In genomic region chr1:10685196-10685850, GRCh38 we compare ENCODE assay signal across 17 cellular contexts.
A peak's percentile ranks its signal among the peaks of the same experiment; 100 is the strongest.
DNase-seq lines count a peak whose midpoint lies in the region; ATAC-seq and TF ChIP-seq lines count a peak whose summit lies in the region.
"Had no signal": no experiment of that assay in that cellular context is flagged by ENCODE, and none has a peak within 500 bp of the region (broad histone marks: within the 10 kb centered on the region; RNA-seq: fewer than 3 reads in every experiment).

No MANE protein-coding gene starts in this region.

- no peak for DNase-seq in suprapubic skin (ENCODE audit: low spot score in 2 of 2)
- no peak for DNase-seq in NCI-H2029 treated with DMSO at 0.1 percent for 48 hours (lab: John Stamatoyannopoulos, UW)
- DNase-seq in NAMALWA (ENCODE audit: low spot score) = no peak
- DNase-seq in activated CD8-positive, alpha-beta memory T cell treated with anti-CD3 and anti-CD28 coated beads, Interleukin-2, amount 50 U/mL, for 48 hours = no peak
- DNase-seq: C1 segment of cervical spinal cord; DND-41; glutamatergic neuron; Kasumi-1; mucosa of descending colon; NCI-H1417 treated with DMSO at 0.1 percent for 48 hours; NCI-H446; stimulated activated CD4-positive, alpha-beta T cell treated with anti-CD3 and anti-CD28 coated beads, Interleukin-2, amount 100 ng/mL, for 24 hours had no signal

- WGBS in gastroesophageal sphincter (ENCODE audit: low coverage in 1 of 2), 2 donors = 66 to 70% methylated on average over 7 to 9 of the region's 15 CpGs
- 72% methylated on average over 13 of the region's 15 CpGs for WGBS in suprapubic skin

- TF ChIP-seq CTCF in VCaP (conservative IDR thresholded peaks at IDR 0.05) (no peak), gastroesophageal sphincter (IDR thresholded peaks at IDR 0.05) (no peak), suprapubic skin (IDR thresholded peaks at IDR 0.05) (no peak)

- no peak for TF ChIP-seq EP300 in gastroesophageal sphincter (IDR thresholded peaks at IDR 0.05)
- no peak for TF ChIP-seq EP300 in suprapubic skin (IDR thresholded peaks at IDR 0.05)

- H3K27me3 ChIP-seq in gastroesophageal sphincter = no peaks in the 10 kb centered on the region
- no peaks in the 10 kb centered on the region for H3K27me3 ChIP-seq in muscle layer of colon (ENCODE audit: control insufficient read depth in 1 of 2, insufficient read depth in 2 of 2, low read length in 2 of 2)
- H3K27me3 ChIP-seq in suprapubic skin = no peaks in the 10 kb centered on the region
- H3K27me3 ChIP-seq: testis had no signal

- no peaks in the 10 kb centered on the region for H3K36me3 ChIP-seq in gastroesophageal sphincter
- no peaks in the 10 kb centered on the region for H3K36me3 ChIP-seq in muscle layer of colon (ENCODE audit: insufficient read depth, low read length)
- H3K36me3 ChIP-seq in suprapubic skin = peaks cover 1% of the 10 kb centered on the region

- H3K9me3 ChIP-seq in gastroesophageal sphincter (no peaks in the 10 kb centered on the region), muscle layer of colon (ENCODE audit: low read length) (no peaks in the 10 kb centered on the region), suprapubic skin (no peaks in the 10 kb centered on the region)
- H3K9me3 ChIP-seq: mucosa of descending colon, testis had no signal

- peak overlapping the region; percentile 36 for H3K9ac ChIP-seq in muscle layer of colon (ENCODE audit: low read length)

- H3K4me3 ChIP-seq in gastroesophageal sphincter (no peak overlapping the region), muscle layer of colon (ENCODE audit: low read depth in 1 of 2, low read length in 2 of 2) (no peak overlapping the region), suprapubic skin (no peak overlapping the region)
- H3K4me3 ChIP-seq: mucosa of descending colon, testis had no signal

- no peak for TF ChIP-seq POLR2A in gastroesophageal sphincter (IDR thresholded peaks at IDR 0.05)
- no peak for TF ChIP-seq POLR2A in suprapubic skin (IDR thresholded peaks at IDR 0.05)

- ATAC-seq in gastroesophageal sphincter (no peak), HG03432 (IDR thresholded peaks at IDR 0.05; ENCODE audit: unreplicated experiment) (no peak)

- peak overlapping the region; percentile 98 for H3K27ac ChIP-seq in VCaP
- peak overlapping the region; percentile 73 to 95 (median 90) for H3K27ac ChIP-seq in gastroesophageal sphincter
- peak overlapping the region; percentile 96 for H3K27ac ChIP-seq in muscle layer of colon (ENCODE audit: low read depth, low read length)
- peak overlapping the region; percentile 77 for H3K27ac ChIP-seq in suprapubic skin
- H3K27ac ChIP-seq: testis had no signal

- peaks cover 10 to 100% (median 68%) of the 10 kb centered on the region in 3 donors for H3K4me1 ChIP-seq in gastroesophageal sphincter
- peaks cover 98% of the 10 kb centered on the region for H3K4me1 ChIP-seq in muscle layer of colon (ENCODE audit: insufficient read depth, low read length)
- H3K4me1 ChIP-seq in suprapubic skin = peaks cover 71% of the 10 kb centered on the region
